17 cellular contexts compared by ENCODE assay signal in the genomic region with DNA sequence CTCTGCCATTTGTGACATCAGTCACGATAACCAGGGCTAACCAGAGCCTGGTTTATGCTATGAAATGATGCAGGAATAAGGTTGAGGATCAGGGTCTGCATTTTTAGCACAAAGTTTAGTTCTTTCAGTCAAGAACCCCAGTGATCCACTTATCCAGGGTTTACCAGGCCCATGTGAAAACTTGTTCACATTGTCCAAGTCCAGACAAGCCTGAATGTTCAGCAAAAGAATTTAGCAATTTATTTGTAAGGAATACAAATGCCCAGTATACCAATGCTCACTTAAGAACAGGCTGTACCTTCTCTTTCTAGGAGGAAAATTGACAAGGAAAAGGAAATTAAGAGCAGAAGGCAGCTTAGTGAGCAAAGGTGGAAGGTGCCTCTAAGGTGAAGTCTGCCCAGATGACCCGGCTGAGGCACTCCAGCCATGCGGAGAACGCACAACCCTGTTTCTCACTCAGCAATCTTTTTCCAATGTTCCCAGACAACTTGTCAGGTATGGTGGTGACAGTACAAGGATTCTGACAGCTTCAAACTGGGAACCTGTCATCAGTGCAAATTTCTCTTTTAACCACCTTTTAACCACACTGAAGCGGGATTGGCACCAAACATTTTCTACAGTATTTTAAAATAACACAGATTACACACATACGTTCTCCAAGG. TPM values are rescaled to one million over a fixed set of nuclear protein-coding genes. Genes with fewer than 3 reads are reported as not detected.
"Had no signal": no experiment of that assay in that cellular context is flagged by ENCODE, and none has a peak within 500 bp of the region (broad histone marks: within the 10 kb centered on the region; RNA-seq: fewer than 3 reads in every experiment).

No MANE protein-coding gene starts in this region.

- H3K4me1 ChIP-seq: gastrocnemius medialis had no signal

- H3K27ac ChIP-seq: gastrocnemius medialis, thyroid gland, VCaP had no signal

- H3K36me3 Mint-ChIP-seq: immature natural killer cell, natural killer cell had no signal

- H3K4me3 ChIP-seq: gastrocnemius medialis, heart left ventricle, lung, thyroid gland had no signal

- DNase-seq: activated CD8-positive, alpha-beta T cell treated with anti-CD3 and anti-CD28 coated beads for 36 hours; activated effector memory CD4-positive, alpha-beta T cell treated with Interleukin-2 at 50 U/mL for 16 hours; activated naive CD4-positive, alpha-beta T cell treated with anti-CD3 and anti-CD28 coated beads, Interleukin-2, amount 50 U/mL, for 16 hours; activated T-cell treated with anti-CD3 and anti-CD28 coated beads, Interleukin-2, amount 50 U/mL, for 4 hours; gastrocnemius medialis; heart left ventricle; immature natural killer cell; natural killer cell; nucleus accumbens; posterior cingulate gyrus; right cardiac atrium; small intestine; T-helper 1 cell; thyroid gland had no signal

- H3K27ac Mint-ChIP-seq: activated CD8-positive, alpha-beta T cell treated with anti-CD3 and anti-CD28 coated beads for 36 hours; immature natural killer cell; natural killer cell had no signal

- H3K4me1 Mint-ChIP-seq: immature natural killer cell, natural killer cell had no signal

- H3K4me3 Mint-ChIP-seq: activated CD8-positive, alpha-beta T cell treated with anti-CD3 and anti-CD28 coated beads for 36 hours; activated T-cell treated with anti-CD3 and anti-CD28 coated beads, Interleukin-2, amount 50 U/mL, for 4 hours; immature natural killer cell; natural killer cell had no signal

- ATAC-seq: activated CD8-positive, alpha-beta T cell treated with anti-CD3 and anti-CD28 coated beads for 36 hours; activated T-cell treated with anti-CD3 and anti-CD28 coated beads, Interleukin-2, amount 50 U/mL, for 4 hours; gastrocnemius medialis; natural killer cell; right cardiac atrium; SK-N-SH treated with all-trans-retinoic acid at 6 μM for 48 hours had no signal

- H3K27me3 ChIP-seq: gastrocnemius medialis, heart left ventricle, thyroid gland had no signal

- H3K36me3 ChIP-seq: gastrocnemius medialis, thyroid gland had no signal

- H3K9me3 Mint-ChIP-seq: activated CD8-positive, alpha-beta T cell treated with anti-CD3 and anti-CD28 coated beads for 36 hours; activated T-cell treated with anti-CD3 and anti-CD28 coated beads, Interleukin-2, amount 50 U/mL, for 4 hours; immature natural killer cell; natural killer cell had no signal

RNA-seq across cellular contexts. Expression of a gene that starts 54.0 kb away (rescaled TPM):
- total RNA-seq: activated CD8-positive, alpha-beta T cell treated with anti-CD3 and anti-CD28 coated beads for 36 hours had no signal
